ENCODE assay signal across 21 cellular contexts in genomic region chr4:152281822-152282221, GRCh38.
A peak's percentile ranks its signal among the peaks of the same experiment; 100 is the strongest.
DNase-seq lines count a peak whose midpoint lies in the region; ATAC-seq and TF ChIP-seq lines count a peak whose summit lies in the region.
"Had no signal": no experiment of that assay in that cellular context is flagged by ENCODE, and none has a peak within 500 bp of the region (broad histone marks: within the 10 kb centered on the region; RNA-seq: fewer than 3 reads in every experiment).

No MANE protein-coding gene starts in this region.

- no peaks in the 10 kb centered on the region for H3K9me3 Mint-ChIP-seq in activated naive CD4-positive, alpha-beta T cell treated with anti-CD3 and anti-CD28 coated beads, Interleukin-2, amount 50 U/mL, for 24 hours
- H3K9me3 Mint-ChIP-seq in GM23338 = no peaks in the 10 kb centered on the region; the same call in 2 of the 3 replicates
- H3K9me3 Mint-ChIP-seq in activated CD4-positive, alpha-beta memory T cell treated with anti-CD3 and anti-CD28 coated beads for 36 hours = no peaks in the 10 kb centered on the region
- H3K9me3 Mint-ChIP-seq in stimulated activated effector memory CD8-positive, alpha-beta T cell treated with anti-CD3 and anti-CD28 coated beads, Interleukin-12 subunit alpha, Interleukin-12 subunit beta, amount 100 ng/mL, for 72 hours = no peaks in the 10 kb centered on the region

- no peaks in the 10 kb centered on the region for H3K79me2 ChIP-seq in GM23338 (replicated peaks; ENCODE audit: insufficient read depth)

- CTCF ChIA-PET in activated CD4-positive, alpha-beta memory T cell treated with anti-CD3 and anti-CD28 coated beads for 36 hours (lab: Charles Lee) = no interaction called here

- H4K20me1 ChIP-seq in GM23338 (replicated peaks; ENCODE audit: insufficient read depth) = no peaks in the 10 kb centered on the region

- intact Hi-C loops in activated CD4-positive, alpha-beta memory T cell treated with anti-CD3 and anti-CD28 coated beads for 36 hours (cut with micrococcal nuclease) = no loop called here

- H3K36me3 ChIP-seq in GM23338 (ENCODE audit: insufficient read depth) = no peaks in the 10 kb centered on the region

- peak overlapping the region; percentile 27 for H3K4me3 Mint-ChIP-seq in activated naive CD4-positive, alpha-beta T cell treated with anti-CD3 and anti-CD28 coated beads, Interleukin-2, amount 50 U/mL, for 24 hours
- no peak overlapping the region for H3K4me3 Mint-ChIP-seq in GM23338
- H3K4me3 Mint-ChIP-seq in activated CD4-positive, alpha-beta memory T cell treated with anti-CD3 and anti-CD28 coated beads for 36 hours = no peak overlapping the region
- no peak overlapping the region for H3K4me3 Mint-ChIP-seq in stimulated activated effector memory CD8-positive, alpha-beta T cell treated with anti-CD3 and anti-CD28 coated beads, Interleukin-12 subunit alpha, Interleukin-12 subunit beta, amount 100 ng/mL, for 72 hours
- H3K4me3 Mint-ChIP-seq: B cell had no signal

- POLR2A ChIA-PET in activated CD4-positive, alpha-beta memory T cell treated with anti-CD3 and anti-CD28 coated beads for 36 hours (lab: Charles Lee) = no interaction called here

- H3K27ac Mint-ChIP-seq in activated naive CD4-positive, alpha-beta T cell treated with anti-CD3 and anti-CD28 coated beads, Interleukin-2, amount 50 U/mL, for 24 hours = peak overlapping the region; percentile 15
- no peak overlapping the region for H3K27ac Mint-ChIP-seq in GM23338
- H3K27ac Mint-ChIP-seq in activated CD4-positive, alpha-beta memory T cell treated with anti-CD3 and anti-CD28 coated beads for 36 hours = peak overlapping the region; percentile 47
- peak overlapping the region; percentile 41 for H3K27ac Mint-ChIP-seq in stimulated activated effector memory CD8-positive, alpha-beta T cell treated with anti-CD3 and anti-CD28 coated beads, Interleukin-12 subunit alpha, Interleukin-12 subunit beta, amount 100 ng/mL, for 72 hours
- H3K27ac Mint-ChIP-seq: B cell had no signal

- no peak for TF ChIP-seq CTCF in GM23338 (conservative IDR thresholded peaks at IDR 0.05; ENCODE audit: low read depth in 2 of 2)

- H2AFZ ChIP-seq in GM23338 = peak overlapping the region; percentile 66; the same call in 1 of the 2 replicates

- peaks cover 18% of the 10 kb centered on the region for H3K9me2 ChIP-seq in GM23338 (ENCODE audit: insufficient read depth)

- no peak for DNase-seq in activated naive CD4-positive, alpha-beta T cell treated with anti-CD3 and anti-CD28 coated beads, Interleukin-2, amount 50 U/mL, for 16 hours
- DNase-seq in GM23338 (ENCODE audit: low spot score) (no peak), cerebellar cortex (ENCODE audit: low spot score) (no peak), NCI-H510A treated with DMSO at 0.1 percent for 48 hours (lab: John Stamatoyannopoulos, UW) (no peak)
- no peak for DNase-seq in activated CD4-positive, alpha-beta memory T cell treated with anti-CD3 and anti-CD28 coated beads for 36 hours
- no peak for DNase-seq in stimulated activated effector memory CD8-positive, alpha-beta T cell treated with anti-CD3 and anti-CD28 coated beads, Interleukin-12 subunit alpha, Interleukin-12 subunit beta, amount 100 ng/mL, for 72 hours (ENCODE audit: low spot score in 2 of 2)
- DNase-seq: GDM1; HCEC 1CT; IMR-90; Karpas-422; MM.1S; NCI-H1105 treated with DMSO at 0.1 percent for 48 hours; NCI-H1694 treated with DMSO at 0.1 percent for 48 hours; NCI-H2107; NCI-H2227 treated with DMSO at 0.1 percent for 48 hours; NCI-H526; NK-92 treated with Interleukin-12 subunit alpha and Interleukin-12 subunit beta, amount 100 ng/mL, for 24 hours; SHP77 had no signal

- H3F3A ChIP-seq in GM23338 (replicated peaks; ENCODE audit: low read depth) = 0 out of 2 replicates have a peak, but pooled peaks cover 3% of the 10 kb centered on the region

- peaks cover 3% of the 10 kb centered on the region for H3K36me3 Mint-ChIP-seq in activated naive CD4-positive, alpha-beta T cell treated with anti-CD3 and anti-CD28 coated beads, Interleukin-2, amount 50 U/mL, for 24 hours
- H3K36me3 Mint-ChIP-seq in GM23338 (ENCODE audit: low read depth) = no peaks in the 10 kb centered on the region
- no peaks in the 10 kb centered on the region for H3K36me3 Mint-ChIP-seq in activated CD4-positive, alpha-beta memory T cell treated with anti-CD3 and anti-CD28 coated beads for 36 hours
- H3K36me3 Mint-ChIP-seq in stimulated activated effector memory CD8-positive, alpha-beta T cell treated with anti-CD3 and anti-CD28 coated beads, Interleukin-12 subunit alpha, Interleukin-12 subunit beta, amount 100 ng/mL, for 72 hours = no peaks in the 10 kb centered on the region

- H3K4me1 ChIP-seq in GM23338 (ENCODE audit: insufficient read depth) = peaks cover 19% of the 10 kb centered on the region

- peaks cover 35% of the 10 kb centered on the region for H3K4me1 Mint-ChIP-seq in activated naive CD4-positive, alpha-beta T cell treated with anti-CD3 and anti-CD28 coated beads, Interleukin-2, amount 50 U/mL, for 24 hours
- H3K4me1 Mint-ChIP-seq in GM23338 = peaks cover 34% of the 10 kb centered on the region
- H3K4me1 Mint-ChIP-seq in activated CD4-positive, alpha-beta memory T cell treated with anti-CD3 and anti-CD28 coated beads for 36 hours (ENCODE audit: low read depth) = peaks cover 19% of the 10 kb centered on the region
- peaks cover 14% of the 10 kb centered on the region for H3K4me1 Mint-ChIP-seq in stimulated activated effector memory CD8-positive, alpha-beta T cell treated with anti-CD3 and anti-CD28 coated beads, Interleukin-12 subunit alpha, Interleukin-12 subunit beta, amount 100 ng/mL, for 72 hours
- H3K4me1 Mint-ChIP-seq: B cell had no signal

- ATAC-seq in GM23338 = no peak
- ATAC-seq in stimulated activated effector memory CD8-positive, alpha-beta T cell treated with anti-CD3 and anti-CD28 coated beads, Interleukin-12 subunit alpha, Interleukin-12 subunit beta, amount 100 ng/mL, for 72 hours = no peak
- ATAC-seq: GM12878 had no signal

- H3K4me2 ChIP-seq in GM23338 = no peak overlapping the region

- H3K27me3 ChIP-seq in GM23338 (ENCODE audit: insufficient read depth) = no peaks in the 10 kb centered on the region

- no peak overlapping the region for H3K4me3 ChIP-seq in GM23338
- H3K4me3 ChIP-seq: GM12878 had no signal

- H3K27me3 Mint-ChIP-seq in activated naive CD4-positive, alpha-beta T cell treated with anti-CD3 and anti-CD28 coated beads, Interleukin-2, amount 50 U/mL, for 24 hours = no peaks in the 10 kb centered on the region
- peaks cover 4% of the 10 kb centered on the region for H3K27me3 Mint-ChIP-seq in GM23338 (ENCODE audit: insufficient read depth, low read depth, poor library complexity)
- no peaks in the 10 kb centered on the region for H3K27me3 Mint-ChIP-seq in activated CD4-positive, alpha-beta memory T cell treated with anti-CD3 and anti-CD28 coated beads for 36 hours

- H3K27ac ChIP-seq in GM23338 (ENCODE audit: low read depth) = no peak overlapping the region

TF ChIP-seq in GM23338, 12 proteins besides CTCF, POLR2A, EP300 and RAD21 (continues in another document):
- TF ChIP-seq ZNF331 (CRISPR knock-in tag; IDR thresholded peaks at IDR 0.05; ENCODE audit: low read depth) (no peak), JUNB (IDR thresholded peaks at IDR 0.05; ENCODE audit: unreplicated experiment) (no peak), EZH2phosphoT487 (IDR thresholded peaks at IDR 0.05; ENCODE audit: unreplicated experiment) (no peak)
